18 cellular contexts compared by ENCODE assay signal in genomic region chr2:133293544-133294270, GRCh38.
DNase-seq lines count a peak whose midpoint lies in the region; ATAC-seq and TF ChIP-seq lines count a peak whose summit lies in the region.
"Had no signal": no experiment of that assay in that cellular context is flagged by ENCODE, and none has a peak within 500 bp of the region (broad histone marks: within the 10 kb centered on the region; RNA-seq: fewer than 3 reads in every experiment).

No MANE protein-coding gene starts in this region.

- no peaks in the 10 kb centered on the region for H3K9me3 ChIP-seq in HEK293 (ENCODE audit: control insufficient read depth, insufficient read depth, low read depth, low read length)
- no peaks in the 10 kb centered on the region for H3K9me3 ChIP-seq in gastrocnemius medialis
- no peaks in the 10 kb centered on the region for H3K9me3 ChIP-seq in BE2C
- H3K9me3 ChIP-seq: BLaER1, body of pancreas, neutrophil, Peyer's patch had no signal

- no peak overlapping the region for H3K27ac ChIP-seq in HEK293 (ENCODE audit: extremely low read depth, low read depth, low read length)
- no peak overlapping the region for H3K27ac ChIP-seq in gastrocnemius medialis
- H3K27ac ChIP-seq: BLaER1, body of pancreas, neutrophil, Peyer's patch had no signal

- DNase-seq in AG20443 (ENCODE audit: low spot score) (peak; percentile 62), cerebellum (ENCODE audit: low spot score) (peak; percentile 1), midbrain (lab: John Stamatoyannopoulos, UW) (peak; percentile 3), gastrocnemius medialis (no peak), BE2C (no peak)
- DNase-seq: activated gamma-delta T cell; body of pancreas; mesendoderm; NCI-H526 treated with DMSO at 0.1 percent for 48 hours; Peyer's patch; stimulated activated naive CD4-positive, alpha-beta T cell treated with Interleukin-2 at 50 U/mL for 16 hours; SW 1271 had no signal

- H3K36me3 ChIP-seq in HEK293 (ENCODE audit: control insufficient read depth in 2 of 2, insufficient read depth in 1 of 2, low read length in 2 of 2): no peaks in the 10 kb centered on the region
- no peaks in the 10 kb centered on the region for H3K36me3 ChIP-seq in gastrocnemius medialis
- no peaks in the 10 kb centered on the region for H3K36me3 ChIP-seq in BE2C
- H3K36me3 ChIP-seq: BLaER1, neutrophil, Peyer's patch had no signal

- H3K4me1 ChIP-seq in HEK293 (ENCODE audit: control insufficient read depth, insufficient read depth, low read length) (peaks cover 15% of the 10 kb centered on the region; the same call in 1 of the 2 replicates), gastrocnemius medialis (no peaks in the 10 kb centered on the region), BE2C (peaks cover 5% of the 10 kb centered on the region; the same call in 1 of the 2 replicates)
- H3K4me1 ChIP-seq: BLaER1, body of pancreas, Peyer's patch had no signal

- intact Hi-C loops in gastrocnemius medialis (cut with DNase I; ENCODE audit: low total_unique reads): no loop called here

- no peak for ATAC-seq in gastrocnemius medialis
- no peak for ATAC-seq in HG02981 (IDR thresholded peaks at IDR 0.05; ENCODE audit: unreplicated experiment)
- no peak for ATAC-seq in GM21825 (IDR thresholded peaks at IDR 0.05; ENCODE audit: unreplicated experiment)
- ATAC-seq: body of pancreas, HCT116 had no signal

- TF ChIP-seq CTCF in HEK293 (tag by site-specific recombination; IDR thresholded peaks at IDR 0.05) (no peak), gastrocnemius medialis (IDR thresholded peaks at IDR 0.05 in 4 of 5, conservative IDR thresholded peaks at IDR 0.05 in 1 of 5) (no peak), BE2C (IDR thresholded peaks at IDR 0.05; ENCODE audit: low read depth, low read length) (no peak)

- CTCF ChIA-PET in HEK293 (lab: Yijun Ruan, JAX): interaction anchor here (0.6 kb wide), 1 partner anchor 488 kb away, joined by 3 read pairs; no protein-coding TSS in a partner anchor

- no peak overlapping the region for H3K4me3 ChIP-seq in HEK293 (ENCODE audit: low read depth, low read length)
- H3K4me3 ChIP-seq in gastrocnemius medialis: no peak overlapping the region
- H3K4me3 ChIP-seq in BE2C (ENCODE audit: low read depth, low read length): no peak overlapping the region
- H3K4me3 ChIP-seq: BLaER1, body of pancreas, Peyer's patch had no signal

- H3K27me3 ChIP-seq in gastrocnemius medialis (no peaks in the 10 kb centered on the region), BE2C (no peaks in the 10 kb centered on the region)
- H3K27me3 ChIP-seq: BLaER1, body of pancreas, neutrophil, Peyer's patch had no signal

- POLR2A ChIA-PET in HEK293 (lab: Yijun Ruan, JAX): no interaction called here

- no peak for TF ChIP-seq POLR2A in gastrocnemius medialis (IDR thresholded peaks at IDR 0.05)

- in situ Hi-C loops in gastrocnemius medialis (cut with MboI; ENCODE audit: low sequenced_read_pairs in 4 of 4): no loop called here

TF ChIP-seq in HEK293, 187 proteins besides CTCF, POLR2A, EP300 and RAD21 (continues in another document):
- TF ChIP-seq ZNF202 (tag by site-specific recombination; IDR thresholded peaks at IDR 0.05; ENCODE audit: borderline replicate concordance): no peak
- TF ChIP-seq ZNF16 (tag by site-specific recombination; IDR thresholded peaks at IDR 0.05; ENCODE audit: low read depth): no peak
- no peak for TF ChIP-seq ZNF548 (tag by site-specific recombination; IDR thresholded peaks at IDR 0.05)
- TF ChIP-seq ZNF423 (tag by site-specific recombination; IDR thresholded peaks at IDR 0.05): no peak
- TF ChIP-seq ZSCAN23 (tag by site-specific recombination; IDR thresholded peaks at IDR 0.05): no peak
- TF ChIP-seq KLF17 (tag by site-specific recombination; IDR thresholded peaks at IDR 0.05): no peak
- TF ChIP-seq ZNF596 (tag by site-specific recombination; IDR thresholded peaks at IDR 0.05): peak; percentile 59
- TF ChIP-seq FEZF1 (tag by site-specific recombination; IDR thresholded peaks at IDR 0.05): peak; percentile 19; the same call in 1 of the 2 replicates
- TF ChIP-seq REST (tag by site-specific recombination; IDR thresholded peaks at IDR 0.05): peak; percentile 77; the same call in 1 of the 2 replicates
- no peak for TF ChIP-seq GLIS2 (tag by site-specific recombination; IDR thresholded peaks at IDR 0.05)
- TF ChIP-seq YY2 (tag by site-specific recombination; IDR thresholded peaks at IDR 0.05): no peak
- TF ChIP-seq ZNF416 (tag by site-specific recombination; IDR thresholded peaks at IDR 0.05): no peak
- no peak for TF ChIP-seq ZNF148 (tag by site-specific recombination; IDR thresholded peaks at IDR 0.05; ENCODE audit: borderline replicate concordance)
- peak; percentile 48; the same call in 1 of the 2 replicates for TF ChIP-seq ZNF843 (tag by site-specific recombination; IDR thresholded peaks at IDR 0.05)
- no peak for TF ChIP-seq MEIS1 (CRISPR knock-in tag; IDR thresholded peaks at IDR 0.05; ENCODE audit: borderline replicate concordance)
- no peak for TF ChIP-seq ZNF561 (tag by site-specific recombination; IDR thresholded peaks at IDR 0.05; ENCODE audit: borderline replicate concordance)
- TF ChIP-seq ZNF510 (tag by site-specific recombination; IDR thresholded peaks at IDR 0.05; ENCODE audit: insufficient replicate concordance): no peak
- 0 out of 2 replicates have a peak, but pooled peaks have one; percentile 13 for TF ChIP-seq ZSCAN30 (tag by site-specific recombination; IDR thresholded peaks at IDR 0.05)
- TF ChIP-seq TRIM28 (IDR thresholded peaks at IDR 0.05; ENCODE audit: borderline replicate concordance, low read length): no peak; the same call in 1 of the 2 replicates
- no peak for TF ChIP-seq ELK4 (IDR thresholded peaks at IDR 0.05; ENCODE audit: borderline replicate concordance, low read depth, low read length)
- TF ChIP-seq ZNF629 (tag by site-specific recombination; IDR thresholded peaks at IDR 0.05): no peak
- no peak for TF ChIP-seq KLF9 (tag by site-specific recombination; IDR thresholded peaks at IDR 0.05; ENCODE audit: low read depth)
- TF ChIP-seq ZNF114 (tag by site-specific recombination; IDR thresholded peaks at IDR 0.05): no peak

Comparison
In these comparisons a context has a peak if more than half of its experiments do, and no peak if none do; other contexts are left out.
1. DNase-seq: peak in AG20443 (single experiment), cerebellum (single experiment) and midbrain (single experiment); none in gastrocnemius medialis (0 of 2) and BE2C (single experiment).